Comparison of ENCODE assay signal across 8 cellular contexts in the genomic region with DNA sequence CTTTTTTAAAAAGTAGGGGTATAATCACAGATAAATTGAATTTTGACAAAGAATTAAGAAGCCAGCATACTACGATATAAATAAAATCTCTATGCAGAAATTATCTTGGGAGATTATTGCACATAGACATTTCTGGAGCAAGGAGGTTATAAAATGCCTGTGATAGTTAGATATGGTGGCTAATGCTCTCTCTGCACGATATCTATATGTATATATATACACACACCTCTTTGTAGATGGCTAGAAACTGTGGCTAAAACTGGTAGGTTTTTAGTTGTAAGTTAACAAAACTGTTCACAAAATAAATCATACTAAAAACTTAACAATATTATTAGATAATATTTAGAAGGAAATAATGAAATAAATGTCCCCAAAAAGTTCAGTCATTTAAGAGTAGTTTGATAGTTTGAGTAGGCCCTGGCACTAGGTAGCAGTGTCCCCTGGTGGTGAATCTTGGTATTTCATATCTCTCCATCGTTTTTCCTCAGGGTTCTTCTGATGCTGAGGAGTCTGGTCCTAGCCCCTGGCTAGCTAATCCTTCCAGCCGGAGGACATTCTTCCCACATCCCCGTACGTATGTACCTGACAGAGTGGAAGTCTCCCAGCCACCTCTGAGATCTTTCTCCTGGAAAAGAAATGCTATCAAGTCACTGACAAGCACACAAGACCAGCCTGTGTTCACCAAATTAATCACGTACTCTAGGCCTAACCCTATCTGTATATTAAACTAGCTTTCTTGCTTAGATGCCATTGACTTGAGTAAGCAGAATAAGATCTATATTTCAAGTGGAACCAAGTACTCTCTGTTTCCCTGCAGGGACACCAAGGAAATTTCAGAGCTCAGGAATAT. TPM values are rescaled to one million over a fixed set of nuclear protein-coding genes. Genes with fewer than 3 reads are reported as not detected.
DNase-seq lines count a peak whose midpoint lies in the region; ATAC-seq and TF ChIP-seq lines count a peak whose summit lies in the region.

No MANE protein-coding gene starts in this region.

- DNase-seq in activated T-cell treated with anti-CD3 and anti-CD28 coated beads for 24 hours (ENCODE audit: low read depth): peak; percentile 16
- DNase-seq in activated T-cell treated with anti-CD3 and anti-CD28 coated beads, Interleukin-2, amount 50 U/mL, for 24 hours: no peak
- peak; percentile 55 to 61 for DNase-seq in Kasumi-1 (lab: John Stamatoyannopoulos, UW)
- DNase-seq in activated CD4-positive, alpha-beta T cell treated with anti-CD3 and anti-CD28 coated beads for 48 hours: peak; percentile 30
- DNase-seq in germinal center (ENCODE audit: low spot score): peak; percentile 48
- DNase-seq in sigmoid colon: no peak
- DNase-seq in islet precursor cell: no peak

- no peaks in the 10 kb centered on the region for H3K4me1 ChIP-seq in sigmoid colon

- H3K27me3 ChIP-seq in sigmoid colon: no peaks in the 10 kb centered on the region

- no peak for TF ChIP-seq EP300 in sigmoid colon (IDR thresholded peaks at IDR 0.05)

- no peak overlapping the region for H3K27ac Mint-ChIP-seq in activated T-cell treated with anti-CD3 and anti-CD28 coated beads, Interleukin-2, amount 50 U/mL, for 24 hours

- TF ChIP-seq POLR2A in sigmoid colon (IDR thresholded peaks at IDR 0.05): no peak

- no peaks in the 10 kb centered on the region for H3K9me3 Mint-ChIP-seq in activated T-cell treated with anti-CD3 and anti-CD28 coated beads, Interleukin-2, amount 50 U/mL, for 24 hours

- H3K4me3 Mint-ChIP-seq in activated T-cell treated with anti-CD3 and anti-CD28 coated beads, Interleukin-2, amount 50 U/mL, for 24 hours: no peak overlapping the region

- WGBS in sigmoid colon, 2 donors: 41 to 60% methylated on average over 7 of the region's 7 CpGs

- H3K27ac ChIP-seq in sigmoid colon: no peak overlapping the region

- ATAC-seq in GM19397 (IDR thresholded peaks at IDR 0.05; ENCODE audit: unreplicated experiment): no peak

- no peak overlapping the region for H3K4me3 ChIP-seq in sigmoid colon

- no peaks in the 10 kb centered on the region for H3K36me3 Mint-ChIP-seq in activated T-cell treated with anti-CD3 and anti-CD28 coated beads, Interleukin-2, amount 50 U/mL, for 24 hours (ENCODE audit: low read depth)

- no peaks in the 10 kb centered on the region for H3K36me3 ChIP-seq in sigmoid colon

- peaks cover 13% of the 10 kb centered on the region for H3K4me1 Mint-ChIP-seq in activated T-cell treated with anti-CD3 and anti-CD28 coated beads, Interleukin-2, amount 50 U/mL, for 24 hours (ENCODE audit: low read depth)

- TF ChIP-seq CTCF in sigmoid colon (IDR thresholded peaks at IDR 0.05): peak in 3 of 4 experiments; percentile 54 to 68 (median 66)

- intact Hi-C loops in sigmoid colon (cut with DNase I): no loop called here

- no peaks in the 10 kb centered on the region for H3K27me3 Mint-ChIP-seq in activated T-cell treated with anti-CD3 and anti-CD28 coated beads, Interleukin-2, amount 50 U/mL, for 24 hours

- no peaks in the 10 kb centered on the region for H3K9me3 ChIP-seq in sigmoid colon

RNA-seq across cellular contexts. Expression of gene ART5, which starts 32.2 kb away (rescaled TPM):
- total RNA-seq in sigmoid colon: under 1 TPM in 1 of 4 donors, not detected in 3; 0.82 TPM
- polyA plus RNA-seq in sigmoid colon: under 1 TPM in 1 of 3 donors, not detected in 2; 0.17 TPM

RNA-seq across cellular contexts. Expression of gene ART1, which starts 35.3 kb away (rescaled TPM):
- total RNA-seq in sigmoid colon: 1 to 10 TPM in 1 of 4 donors, not detected in 3; 1.1 TPM
- 1 to 10 TPM in 1 of 3 donors, not detected in 2; 1.2 TPM for polyA plus RNA-seq in sigmoid colon

Comparison
In these comparisons a context has a peak if more than half of its experiments do, and no peak if none do; other contexts are left out.
1. DNase-seq: peak in activated T-cell treated with anti-CD3 and anti-CD28 coated beads for 24 hours (single experiment), Kasumi-1 (2 of 2), activated CD4-positive, alpha-beta T cell treated with anti-CD3 and anti-CD28 coated beads for 48 hours (single experiment) and germinal center (single experiment); none in activated T-cell treated with anti-CD3 and anti-CD28 coated beads, Interleukin-2, amount 50 U/mL, for 24 hours (single experiment), sigmoid colon (single experiment) and islet precursor cell (single experiment).